Comparison of ENCODE assay signal across 15 cellular contexts in the genomic region with DNA sequence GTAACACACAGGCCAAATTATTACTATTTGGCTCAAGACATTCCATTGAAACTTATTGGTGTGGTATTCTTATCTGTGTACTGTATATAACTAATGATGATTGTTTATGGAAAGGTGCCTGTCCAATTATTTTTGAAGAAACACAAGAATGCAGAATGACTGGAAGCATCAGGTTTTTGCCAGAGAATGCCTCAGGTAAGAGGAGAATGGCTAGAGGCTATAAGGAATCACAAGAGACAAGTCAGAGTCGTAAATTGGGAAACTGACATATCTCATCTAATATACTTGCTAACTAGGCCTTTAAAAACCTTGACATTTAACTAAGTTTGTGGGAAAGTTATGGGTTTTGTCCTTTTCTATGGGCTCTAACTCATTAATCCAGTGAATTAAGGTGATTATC.
"Had no signal": no experiment of that assay in that cellular context is flagged by ENCODE, and none has a peak within 500 bp of the region (broad histone marks: within the 10 kb centered on the region; RNA-seq: fewer than 3 reads in every experiment).

No MANE protein-coding gene starts in this region.

- H3K4me3 ChIP-seq: lung, sigmoid colon, skin epidermis had no signal

- H3K27ac ChIP-seq: esophagus squamous epithelium, foreskin keratinocyte, neutrophil, sigmoid colon had no signal

- H3K9me3 ChIP-seq: esophagus squamous epithelium, neutrophil, sigmoid colon had no signal

- H3K36me3 ChIP-seq: esophagus squamous epithelium, neutrophil, sigmoid colon had no signal

- H3K27me3 ChIP-seq: sigmoid colon had no signal

- DNase-seq: effector memory CD8-positive, alpha-beta T cell; esophagus squamous epithelium; foreskin keratinocyte; left colon; left ventricle myocardium superior; mesendoderm; naive thymus-derived CD4-positive, alpha-beta T cell; nephron progenitor cell; posterior cingulate gyrus; sigmoid colon; stimulated activated CD4-positive, alpha-beta T cell treated with anti-CD3 and anti-CD28 coated beads, Interleukin-2, amount 100 ng/mL, for 24 hours; stimulated activated naive CD4-positive, alpha-beta T cell treated with Interleukin-2 at 50 U/mL for 16 hours had no signal

- H3K4me1 ChIP-seq: esophagus squamous epithelium, foreskin keratinocyte, sigmoid colon had no signal

- ATAC-seq: effector memory CD8-positive, alpha-beta T cell; foreskin keratinocyte; left colon; left ventricle myocardium superior; naive thymus-derived CD4-positive, alpha-beta T cell had no signal
